Comparison of ENCODE assay signal across 20 cellular contexts in the genomic region with DNA sequence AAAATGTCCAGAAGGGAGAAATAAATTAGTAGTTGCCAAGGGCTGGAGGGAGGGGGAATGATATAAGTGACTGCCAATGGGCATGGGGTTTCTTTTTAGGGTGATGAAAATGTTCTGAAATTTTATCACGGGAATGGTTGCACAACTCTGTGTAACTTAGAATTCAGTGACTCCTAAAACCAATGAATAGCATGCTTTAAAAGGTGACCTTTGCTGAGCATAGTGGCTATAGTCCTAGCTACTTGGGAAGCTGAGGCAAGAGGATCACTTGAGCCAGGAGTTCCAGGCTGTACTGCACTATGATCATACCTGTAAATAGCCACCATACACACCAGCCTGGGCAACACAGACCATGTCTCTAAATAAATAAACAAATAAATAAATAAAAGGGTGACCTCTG.
"Had no signal": no experiment of that assay in that cellular context is flagged by ENCODE, and none has a peak within 500 bp of the region (broad histone marks: within the 10 kb centered on the region; RNA-seq: fewer than 3 reads in every experiment).

No MANE protein-coding gene starts in this region.

- H3K9me3 Mint-ChIP-seq: activated B cell treated with CpG ODN at 0.5 μM for 24 hours; activated CD8-positive, alpha-beta T cell treated with anti-CD3 and anti-CD28 coated beads for 36 hours; activated naive CD4-positive, alpha-beta T cell treated with anti-CD3 and anti-CD28 coated beads, Interleukin-2, amount 50 U/mL, for 24 hours; natural killer cell treated with Interleukin-12 subunit alpha and Interleukin-12 subunit beta and Interleukin-15 and Interleukin-18, amount 100 ng/mL, for 72 hours had no signal

- H3K36me3 Mint-ChIP-seq: natural killer cell treated with Interleukin-12 subunit alpha and Interleukin-12 subunit beta and Interleukin-15 and Interleukin-18, amount 100 ng/mL, for 72 hours had no signal

- H3K27ac ChIP-seq: body of pancreas, colonic mucosa, esophagus squamous epithelium, left lung, transverse colon had no signal

- H3K27me3 ChIP-seq: body of pancreas, colonic mucosa, esophagus squamous epithelium, left lung, transverse colon had no signal

- H3K27ac Mint-ChIP-seq: activated B cell treated with CpG ODN at 0.5 μM for 24 hours; activated CD8-positive, alpha-beta T cell treated with anti-CD3 and anti-CD28 coated beads for 36 hours; activated naive CD4-positive, alpha-beta T cell treated with anti-CD3 and anti-CD28 coated beads, Interleukin-2, amount 50 U/mL, for 24 hours; T-helper 17 cell had no signal

- H3K4me1 ChIP-seq: body of pancreas, colonic mucosa, esophagus squamous epithelium, transverse colon had no signal

- H3K36me3 ChIP-seq: colonic mucosa, esophagus squamous epithelium, left lung, transverse colon had no signal

- H3K9me3 ChIP-seq: body of pancreas, colonic mucosa, esophagus squamous epithelium, left lung, transverse colon had no signal

- H3K27me3 Mint-ChIP-seq: activated B cell treated with CpG ODN at 0.5 μM for 24 hours; activated CD8-positive, alpha-beta T cell treated with anti-CD3 and anti-CD28 coated beads for 36 hours; activated naive CD4-positive, alpha-beta T cell treated with anti-CD3 and anti-CD28 coated beads, Interleukin-2, amount 50 U/mL, for 24 hours; natural killer cell treated with Interleukin-12 subunit alpha and Interleukin-12 subunit beta and Interleukin-15 and Interleukin-18, amount 100 ng/mL, for 72 hours; T-helper 17 cell had no signal

- DNase-seq: activated B cell treated with CpG ODN at 0.5 μM for 24 hours; activated CD4-positive, alpha-beta T cell treated with anti-CD3 and anti-CD28 coated beads for 48 hours; activated CD8-positive, alpha-beta T cell treated with anti-CD3 and anti-CD28 coated beads for 36 hours; activated effector memory CD4-positive, alpha-beta T cell treated with anti-CD3 and anti-CD28 coated beads, Interleukin-2, amount 50 U/mL, for 16 hours; activated T-cell treated with anti-CD3 and anti-CD28 coated beads, Interleukin-2, amount 50 U/mL, for 48 hours; body of pancreas; caudate nucleus; colonic mucosa; esophagus squamous epithelium; left lung; mesenchymal stem cell; posterior cingulate gyrus; small intestine; stimulated activated CD4-positive, alpha-beta T cell treated with anti-CD3 and anti-CD28 coated beads, Interleukin-4, amount 100 ng/mL, for 4 hours; stimulated activated CD8-positive, alpha-beta memory T cell treated with anti-CD3 and anti-CD28 coated beads, Interleukin-4, amount 100 ng/mL, for 48 hours; stimulated activated naive CD4-positive, alpha-beta T cell treated with Interleukin-2 at 50 U/mL for 16 hours; T-helper 17 cell; transverse colon had no signal

- H3K4me3 ChIP-seq: body of pancreas, colonic mucosa, esophagus squamous epithelium, left lung, transverse colon had no signal

- H3K4me3 Mint-ChIP-seq: activated B cell treated with CpG ODN at 0.5 μM for 24 hours; activated CD8-positive, alpha-beta T cell treated with anti-CD3 and anti-CD28 coated beads for 36 hours; activated naive CD4-positive, alpha-beta T cell treated with anti-CD3 and anti-CD28 coated beads, Interleukin-2, amount 50 U/mL, for 24 hours; natural killer cell treated with Interleukin-12 subunit alpha and Interleukin-12 subunit beta and Interleukin-15 and Interleukin-18, amount 100 ng/mL, for 72 hours; T-helper 17 cell had no signal
